In the genomic region with DNA sequence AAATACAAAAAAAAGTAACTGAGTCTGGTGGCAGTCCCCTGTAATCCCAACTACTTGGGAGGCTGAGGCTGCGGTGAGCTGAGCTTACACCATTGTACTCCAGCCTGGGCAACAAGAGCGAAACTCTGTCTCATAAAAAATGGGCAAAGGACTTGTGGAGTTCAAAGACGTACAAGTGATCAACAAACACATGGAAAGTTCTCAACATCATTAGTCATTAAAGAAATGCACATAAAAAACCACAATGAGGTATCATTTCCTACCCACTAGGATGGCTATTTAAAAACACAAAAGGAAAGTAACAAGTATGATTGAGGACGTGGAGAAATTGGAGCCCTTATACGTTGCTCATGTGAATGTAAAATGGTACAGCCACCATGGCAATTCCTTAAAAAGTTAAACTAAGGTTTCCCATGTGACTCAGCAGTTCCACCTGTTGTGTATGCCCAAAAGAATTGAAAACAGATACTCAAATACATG, we compare ENCODE assay signal across 11 cellular contexts. TPM values are rescaled to one million over a fixed set of nuclear protein-coding genes. Genes with fewer than 3 reads are reported as not detected.
A peak's percentile ranks its signal among the peaks of the same experiment; 100 is the strongest.
DNase-seq lines count a peak whose midpoint lies in the region; ATAC-seq, FAIRE-seq and TF ChIP-seq lines count a peak whose summit lies in the region.
"Had no signal": no experiment of that assay in that cellular context is flagged by ENCODE, and none has a peak within 500 bp of the region (broad histone marks: within the 10 kb centered on the region; RNA-seq: fewer than 3 reads in every experiment).

No MANE protein-coding gene starts in this region.

- no peaks in the 10 kb centered on the region for H3K9me3 ChIP-seq in PC-9 (ENCODE audit: insufficient read depth, low read depth)
- no peaks in the 10 kb centered on the region for H3K9me3 ChIP-seq in endothelial cell of umbilical vein (replicated peaks; ENCODE audit: control insufficient read depth, insufficient read depth, low read length)
- no peaks in the 10 kb centered on the region for H3K9me3 ChIP-seq in WERI-Rb-1 (ENCODE audit: severe bottlenecking)

- no peak for TF ChIP-seq CTCF in PC-9 (conservative IDR thresholded peaks at IDR 0.05)
- TF ChIP-seq CTCF in endothelial cell of umbilical vein (IDR thresholded peaks at IDR 0.05; ENCODE audit: extremely low read depth in 1 of 2, insufficient read depth in 1 of 2, low read depth in 1 of 2, low read length in 2 of 2): no peak
- no peak for TF ChIP-seq CTCF in WERI-Rb-1 (IDR thresholded peaks at IDR 0.05; ENCODE audit: low read depth, low read length)

- POLR2A ChIA-PET in PC-9 (lab: Charles Lee; ENCODE audit: unreplicated experiment) (interaction anchor here (0.6 kb wide), 1 partner anchor 300 kb away, joined by 3 read pairs; no protein-coding TSS in a partner anchor), endothelial cell of umbilical vein (lab: Charles Lee) (no interaction called here)

- peak; percentile 29 for DNase-seq in stimulated activated CD4-positive, alpha-beta T cell treated with anti-CD3 and anti-CD28 coated beads, Interleukin-1b, Interleukin-23, amount 100 ng/mL, for 48 hours
- DNase-seq in stimulated activated CD4-positive, alpha-beta T cell treated with anti-CD3 and anti-CD28 coated beads, Interleukin-2, amount 100 ng/mL, for 48 hours: no peak
- DNase-seq in PC-9 (no peak), endothelial cell of umbilical vein (ENCODE audit: low read depth, low spot score) (peak; percentile 59), hypothalamus (lab: John Stamatoyannopoulos, UW) (no peak), cerebellar nuclear complex (lab: John Stamatoyannopoulos, UW) (no peak), WERI-Rb-1 (no peak)
- DNase-seq: MM.1S had no signal

- no peaks in the 10 kb centered on the region for H3K4me1 ChIP-seq in PC-9 (replicated peaks; ENCODE audit: insufficient read depth)
- H3K4me1 ChIP-seq in endothelial cell of umbilical vein (ENCODE audit: control insufficient read depth, extremely low read depth, insufficient read depth, low read length): no peaks in the 10 kb centered on the region

- intact Hi-C loops in PC-9 (cut with micrococcal nuclease; ENCODE audit: unreplicated experiment) (loop anchor here (5.0 kb wide), 1 partner anchor 89 kb away; no protein-coding TSS in a partner anchor), endothelial cell of umbilical vein (cut with micrococcal nuclease) (loop anchor here (5.0 kb wide), 1 partner anchor 94 kb away; no protein-coding TSS in a partner anchor)

- H3K4me3 ChIP-seq in PC-9: no peak overlapping the region
- no peak overlapping the region for H3K4me3 ChIP-seq in endothelial cell of umbilical vein (replicated peaks in 1 of 3; ENCODE audit: insufficient read depth in 1 of 3, low read depth in 1 of 3, low read length in 3 of 3)
- no peak overlapping the region for H3K4me3 ChIP-seq in WERI-Rb-1 (ENCODE audit: low read depth, low read length)
- H3K4me3 ChIP-seq: coronary artery had no signal

- H3K79me2 ChIP-seq in PC-9 (ENCODE audit: low read depth): peaks cover 94% of the 10 kb centered on the region
- peaks cover 86% of the 10 kb centered on the region for H3K79me2 ChIP-seq in endothelial cell of umbilical vein (ENCODE audit: control insufficient read depth, insufficient read depth, low read length)

- H3F3A ChIP-seq in PC-9 (ENCODE audit: insufficient read depth, low read depth): peaks cover 69% of the 10 kb centered on the region

- no peak for FAIRE-seq in endothelial cell of umbilical vein (lab: Jason Lieb, UNC)
- FAIRE-seq: H1 had no signal

- H3K27ac ChIP-seq in PC-9: peak overlapping the region; percentile 28
- H3K27ac ChIP-seq in endothelial cell of umbilical vein (ENCODE audit: insufficient read depth, low read depth, low read length): no peak overlapping the region
- H3K27ac ChIP-seq in WERI-Rb-1: no peak overlapping the region
- H3K27ac ChIP-seq: coronary artery had no signal

- BruUV-seq in PC-9 (replicated peaks; lab: Mats Ljungman, UMichigan): no TSS peak
- no TSS peak for BruUV-seq in endothelial cell of umbilical vein (replicated peaks; lab: Mats Ljungman, UMichigan)

- no peak overlapping the region for H3K9ac ChIP-seq in endothelial cell of umbilical vein (replicated peaks; ENCODE audit: extremely low read depth, insufficient read depth, low read length)

- dilution Hi-C loops in endothelial cell of umbilical vein (cut with MboI; ENCODE audit: extremely low pct_ligation_motif_present, low sequenced_read_pairs): no loop called here

- ATAC-seq in HG03457 (IDR thresholded peaks at IDR 0.05; ENCODE audit: unreplicated experiment): no peak

- H2AFZ ChIP-seq in PC-9: no peak overlapping the region
- no peak overlapping the region for H2AFZ ChIP-seq in endothelial cell of umbilical vein (ENCODE audit: low read depth, low read length)

- H4K20me1 ChIP-seq in PC-9 (ENCODE audit: insufficient read depth): peaks cover 72% of the 10 kb centered on the region
- H4K20me1 ChIP-seq in endothelial cell of umbilical vein (replicated peaks; ENCODE audit: control insufficient read depth, extremely low read depth, insufficient read depth, low read length): peaks cover 13% of the 10 kb centered on the region

- H3K4me2 ChIP-seq in PC-9 (no peak overlapping the region), endothelial cell of umbilical vein (ENCODE audit: insufficient read depth, low read length) (no peak overlapping the region)

- no peak for TF ChIP-seq POLR2A in endothelial cell of umbilical vein (IDR thresholded peaks at IDR 0.05; ENCODE audit: low read depth, low read length)

- no peaks in the 10 kb centered on the region for H3K9me1 ChIP-seq in endothelial cell of umbilical vein (replicated peaks; ENCODE audit: control insufficient read depth, extremely low read depth, insufficient read depth, low read length)

- CTCF ChIA-PET in PC-9 (lab: Charles Lee) (interaction anchor here (0.7 kb wide), 1 partner anchor 29 kb away, joined by 3 read pairs; no protein-coding TSS in a partner anchor), endothelial cell of umbilical vein (lab: Charles Lee) (interaction anchor here (0.8 to 4.3 kb wide), 11 partner anchors 10 to 135 kb away, joined by 3 to 47 read pairs (median 8); no protein-coding TSS in a partner anchor)

- no peaks in the 10 kb centered on the region for H3K27me3 ChIP-seq in PC-9 (ENCODE audit: insufficient read depth, low read depth)
- no peaks in the 10 kb centered on the region for H3K27me3 ChIP-seq in endothelial cell of umbilical vein (ENCODE audit: control insufficient read depth in 2 of 2, insufficient read depth in 2 of 2, low read length in 2 of 2)
- no peaks in the 10 kb centered on the region for H3K27me3 ChIP-seq in WERI-Rb-1 (ENCODE audit: insufficient read depth, low read depth, severe bottlenecking)

- H3K36me3 ChIP-seq in PC-9 (ENCODE audit: low read depth): peaks cover 11% of the 10 kb centered on the region
- no peaks in the 10 kb centered on the region for H3K36me3 ChIP-seq in endothelial cell of umbilical vein (ENCODE audit: control insufficient read depth in 2 of 2, extremely low read depth in 1 of 2, insufficient read depth in 2 of 2, low read length in 2 of 2)
- H3K36me3 ChIP-seq in WERI-Rb-1: peaks cover 18% of the 10 kb centered on the region

- no peaks in the 10 kb centered on the region for H3K9me2 ChIP-seq in PC-9 (ENCODE audit: insufficient read depth)

TF ChIP-seq in endothelial cell of umbilical vein, 7 proteins besides CTCF, POLR2A, EP300 and RAD21:
- TF ChIP-seq FOS (IDR thresholded peaks at IDR 0.05; ENCODE audit: borderline replicate concordance, insufficient read depth, low read length) (peak; percentile 27), MYC (IDR thresholded peaks at IDR 0.05; ENCODE audit: low read depth, low read length) (no peak), JUN (IDR thresholded peaks at IDR 0.05; ENCODE audit: borderline replicate concordance, insufficient read depth, insufficient read length, low read depth) (no peak)

RNA-seq across cellular contexts. Expression of a gene that starts 52.3 kb away (rescaled TPM):
- 150 and 171 TPM in 2 replicates for total RNA-seq in PC-9 (2021)
- 104 and 105 TPM in 2 replicates for total RNA-seq in endothelial cell of umbilical vein
- 37.2 and 45.1 TPM in 2 replicates for polyA plus RNA-seq in endothelial cell of umbilical vein
- polyA plus RNA-seq in endothelial cell of umbilical vein (2011; cell fraction: cytosol; rRNA removed): 48.8 and 57.1 TPM in 2 replicates
- 28.3 and 47.0 TPM in 2 replicates for polyA plus RNA-seq in endothelial cell of umbilical vein (2011; cell fraction: nucleus; rRNA removed)
- 116 and 132 TPM in 2 replicates for polyA plus RNA-seq in endothelial cell of umbilical vein (2012)
- polyA minus RNA-seq in endothelial cell of umbilical vein: 37.7 and 47.7 TPM in 2 replicates
- polyA minus RNA-seq in endothelial cell of umbilical vein (2011; cell fraction: cytosol; rRNA and poly(A)+ RNA removed): 91.3 TPM
- polyA minus RNA-seq in endothelial cell of umbilical vein (2011; cell fraction: nucleus; rRNA and poly(A)+ RNA removed): 32.4 and 40.7 TPM in 2 replicates

Comparison
In these comparisons a context has a peak if more than half of its experiments do, and no peak if none do; other contexts are left out.
1. DNase-seq: peak in stimulated activated CD4-positive, alpha-beta T cell treated with anti-CD3 and anti-CD28 coated beads, Interleukin-1b, Interleukin-23, amount 100 ng/mL, for 48 hours (single experiment) and endothelial cell of umbilical vein (single experiment); none in stimulated activated CD4-positive, alpha-beta T cell treated with anti-CD3 and anti-CD28 coated beads, Interleukin-2, amount 100 ng/mL, for 48 hours (0 of 2), PC-9 (0 of 2), hypothalamus (0 of 51), cerebellar nuclear complex (0 of 2) and WERI-Rb-1 (single experiment).